Comparison of ENCODE assay signal across 13 cellular contexts in genomic region chr4:85732124-85732523, GRCh38.
DNase-seq lines count a peak whose midpoint lies in the region; ATAC-seq and TF ChIP-seq lines count a peak whose summit lies in the region.
"Had no signal": no experiment of that assay in that cellular context is flagged by ENCODE, and none has a peak within 500 bp of the region (broad histone marks: within the 10 kb centered on the region; RNA-seq: fewer than 3 reads in every experiment).

No MANE protein-coding gene starts in this region.

- ATAC-seq in GM21360 (IDR thresholded peaks at IDR 0.05; ENCODE audit: unreplicated experiment) (peak; percentile 78), HG03432 (IDR thresholded peaks at IDR 0.05; ENCODE audit: unreplicated experiment) (peak; percentile 91), SK-N-SH treated with all-trans-retinoic acid at 6 μM for 48 hours (peak; percentile 49; the same call in 1 of the 3 replicates)
- ATAC-seq: foreskin keratinocyte had no signal

- DNase-seq in COR-L47 (lab: John Stamatoyannopoulos, UW) (peak; percentile 60), DMS53 (lab: John Stamatoyannopoulos, UW) (no peak), NCI-H2171 (lab: John Stamatoyannopoulos, UW) (no peak), T-helper 2 cell (no peak)
- no peak for DNase-seq in activated naive CD4-positive, alpha-beta T cell treated with anti-CD3 and anti-CD28 coated beads for 36 hours
- DNase-seq: cortex of kidney, DMS79, foreskin keratinocyte, NCI-H2029 treated with DMSO at 0.1 percent for 48 hours had no signal

- no peak overlapping the region for H3K27ac Mint-ChIP-seq in activated naive CD4-positive, alpha-beta T cell treated with anti-CD3 and anti-CD28 coated beads for 36 hours
- H3K27ac Mint-ChIP-seq: T-helper 2 cell treated with Interferon-gamma antibody and Interleukin-4, amounts not matched to agents 5 μg/mL and 100 μg/mL, for 36 hours had no signal

- no peaks in the 10 kb centered on the region for H3K4me1 Mint-ChIP-seq in activated naive CD4-positive, alpha-beta T cell treated with anti-CD3 and anti-CD28 coated beads for 36 hours (ENCODE audit: low read depth)

- no peaks in the 10 kb centered on the region for H3K27me3 Mint-ChIP-seq in activated naive CD4-positive, alpha-beta T cell treated with anti-CD3 and anti-CD28 coated beads for 36 hours (ENCODE audit: low read depth)

- H3K9me3 Mint-ChIP-seq in activated naive CD4-positive, alpha-beta T cell treated with anti-CD3 and anti-CD28 coated beads for 36 hours: no peaks in the 10 kb centered on the region
- H3K9me3 Mint-ChIP-seq: T-helper 2 cell treated with Interferon-gamma antibody and Interleukin-4, amounts not matched to agents 5 μg/mL and 100 μg/mL, for 36 hours had no signal

- H3K36me3 Mint-ChIP-seq in activated naive CD4-positive, alpha-beta T cell treated with anti-CD3 and anti-CD28 coated beads for 36 hours (ENCODE audit: low read depth): no peaks in the 10 kb centered on the region

- intact Hi-C loops in activated naive CD4-positive, alpha-beta T cell treated with anti-CD3 and anti-CD28 coated beads for 36 hours (cut with micrococcal nuclease): no loop called here

- no peak overlapping the region for H3K4me3 Mint-ChIP-seq in activated naive CD4-positive, alpha-beta T cell treated with anti-CD3 and anti-CD28 coated beads for 36 hours
- H3K4me3 Mint-ChIP-seq: T-helper 2 cell treated with Interferon-gamma antibody and Interleukin-4, amounts not matched to agents 5 μg/mL and 100 μg/mL, for 36 hours had no signal

- CTCF ChIA-PET in activated naive CD4-positive, alpha-beta T cell treated with anti-CD3 and anti-CD28 coated beads for 36 hours (lab: Charles Lee): interaction anchor here (0.6 kb wide), 1 partner anchor 24 kb away, joined by 3 read pairs; no protein-coding TSS in a partner anchor

TF ChIP-seq in SK-N-SH treated with all-trans-retinoic acid at 6 μM for 48 hours, 23 proteins besides CTCF, POLR2A, EP300 and RAD21:
- peak; percentile 72; the same call in 1 of the 2 replicates for TF ChIP-seq TSHZ2 (CRISPR knock-in tag; IDR thresholded peaks at IDR 0.05)
- TF ChIP-seq TCF4 (CRISPR knock-in tag; IDR thresholded peaks at IDR 0.05; ENCODE audit: borderline replicate concordance): peak; percentile 77; the same call in 1 of the 2 replicates
- TF ChIP-seq OSR1 (CRISPR knock-in tag; IDR thresholded peaks at IDR 0.05): no peak
